In genomic region chr1:11272842-11273594, GRCh38 we compare ENCODE assay signal across 1 cellular context.
TF ChIP-seq lines count a peak whose summit lies in the region.

A gene with protein sequence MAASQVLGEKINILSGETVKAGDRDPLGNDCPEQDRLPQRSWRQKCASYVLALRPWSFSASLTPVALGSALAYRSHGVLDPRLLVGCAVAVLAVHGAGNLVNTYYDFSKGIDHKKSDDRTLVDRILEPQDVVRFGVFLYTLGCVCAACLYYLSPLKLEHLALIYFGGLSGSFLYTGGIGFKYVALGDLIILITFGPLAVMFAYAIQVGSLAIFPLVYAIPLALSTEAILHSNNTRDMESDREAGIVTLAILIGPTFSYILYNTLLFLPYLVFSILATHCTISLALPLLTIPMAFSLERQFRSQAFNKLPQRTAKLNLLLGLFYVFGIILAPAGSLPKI (plus strand): TSS chr1:11273198. CDS start chr1:11273532, 334 bp downstream.

TF ChIP-seq in K562, 482 proteins besides CTCF, POLR2A, EP300 and RAD21 (continued from another document and continues in another):
- peak in 1 of 2 experiments; percentile 41; a peak in 1 of 4 replicates for TF ChIP-seq BCLAF1 (IDR thresholded peaks at IDR 0.05; ENCODE audit: borderline replicate concordance in 1 of 2, control insufficient read depth in 1 of 2, low read depth in 2 of 2, low read length in 1 of 2)
- peak; percentile 53; the same call in 1 of the 2 replicates for TF ChIP-seq OTX1 (CRISPR knock-in tag; IDR thresholded peaks at IDR 0.05)
- peak; percentile 65 for TF ChIP-seq RBM22 (IDR thresholded peaks at IDR 0.05; ENCODE audit: low read depth, low read length, poor library complexity, severe bottlenecking)
- TF ChIP-seq CBFB (CRISPR knock-in tag; IDR thresholded peaks at IDR 0.05) = peak; percentile 36; the same call in 1 of the 2 replicates
- no peak; a peak in 1 of 4 replicates for TF ChIP-seq KDM4B (IDR thresholded peaks at IDR 0.05; ENCODE audit: borderline replicate concordance in 2 of 2, low read depth in 1 of 2)
- TF ChIP-seq, protein P1, sequence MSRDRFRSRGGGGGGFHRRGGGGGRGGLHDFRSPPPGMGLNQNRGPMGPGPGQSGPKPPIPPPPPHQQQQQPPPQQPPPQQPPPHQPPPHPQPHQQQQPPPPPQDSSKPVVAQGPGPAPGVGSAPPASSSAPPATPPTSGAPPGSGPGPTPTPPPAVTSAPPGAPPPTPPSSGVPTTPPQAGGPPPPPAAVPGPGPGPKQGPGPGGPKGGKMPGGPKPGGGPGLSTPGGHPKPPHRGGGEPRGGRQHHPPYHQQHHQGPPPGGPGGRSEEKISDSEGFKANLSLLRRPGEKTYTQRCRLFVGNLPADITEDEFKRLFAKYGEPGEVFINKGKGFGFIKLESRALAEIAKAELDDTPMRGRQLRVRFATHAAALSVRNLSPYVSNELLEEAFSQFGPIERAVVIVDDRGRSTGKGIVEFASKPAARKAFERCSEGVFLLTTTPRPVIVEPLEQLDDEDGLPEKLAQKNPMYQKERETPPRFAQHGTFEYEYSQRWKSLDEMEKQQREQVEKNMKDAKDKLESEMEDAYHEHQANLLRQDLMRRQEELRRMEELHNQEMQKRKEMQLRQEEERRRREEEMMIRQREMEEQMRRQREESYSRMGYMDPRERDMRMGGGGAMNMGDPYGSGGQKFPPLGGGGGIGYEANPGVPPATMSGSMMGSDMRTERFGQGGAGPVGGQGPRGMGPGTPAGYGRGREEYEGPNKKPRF (IDR thresholded peaks at IDR 0.05; ENCODE audit: low read depth, low read length) = no peak
- no peak for TF ChIP-seq ZNF668 (CRISPR knock-in tag; IDR thresholded peaks at IDR 0.05)
- TF ChIP-seq GABPA (tag; conservative IDR thresholded peaks at IDR 0.05; ENCODE audit: low read depth) = peak; percentile 95
- TF ChIP-seq CLOCK (CRISPR knock-in tag; IDR thresholded peaks at IDR 0.05; ENCODE audit: borderline replicate concordance) = no peak
- TF ChIP-seq, protein P2, sequence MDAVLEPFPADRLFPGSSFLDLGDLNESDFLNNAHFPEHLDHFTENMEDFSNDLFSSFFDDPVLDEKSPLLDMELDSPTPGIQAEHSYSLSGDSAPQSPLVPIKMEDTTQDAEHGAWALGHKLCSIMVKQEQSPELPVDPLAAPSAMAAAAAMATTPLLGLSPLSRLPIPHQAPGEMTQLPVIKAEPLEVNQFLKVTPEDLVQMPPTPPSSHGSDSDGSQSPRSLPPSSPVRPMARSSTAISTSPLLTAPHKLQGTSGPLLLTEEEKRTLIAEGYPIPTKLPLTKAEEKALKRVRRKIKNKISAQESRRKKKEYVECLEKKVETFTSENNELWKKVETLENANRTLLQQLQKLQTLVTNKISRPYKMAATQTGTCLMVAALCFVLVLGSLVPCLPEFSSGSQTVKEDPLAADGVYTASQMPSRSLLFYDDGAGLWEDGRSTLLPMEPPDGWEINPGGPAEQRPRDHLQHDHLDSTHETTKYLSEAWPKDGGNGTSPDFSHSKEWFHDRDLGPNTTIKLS (IDR thresholded peaks at IDR 0.05; ENCODE audit: borderline replicate concordance, low read depth) = peak; percentile 88
- peak; percentile 92 to 94 for TF ChIP-seq MAZ (CRISPR knock-in tag; conservative IDR thresholded peaks at IDR 0.05 in 1 of 2, IDR thresholded peaks at IDR 0.05 in 1 of 2)
- TF ChIP-seq, protein P3, sequence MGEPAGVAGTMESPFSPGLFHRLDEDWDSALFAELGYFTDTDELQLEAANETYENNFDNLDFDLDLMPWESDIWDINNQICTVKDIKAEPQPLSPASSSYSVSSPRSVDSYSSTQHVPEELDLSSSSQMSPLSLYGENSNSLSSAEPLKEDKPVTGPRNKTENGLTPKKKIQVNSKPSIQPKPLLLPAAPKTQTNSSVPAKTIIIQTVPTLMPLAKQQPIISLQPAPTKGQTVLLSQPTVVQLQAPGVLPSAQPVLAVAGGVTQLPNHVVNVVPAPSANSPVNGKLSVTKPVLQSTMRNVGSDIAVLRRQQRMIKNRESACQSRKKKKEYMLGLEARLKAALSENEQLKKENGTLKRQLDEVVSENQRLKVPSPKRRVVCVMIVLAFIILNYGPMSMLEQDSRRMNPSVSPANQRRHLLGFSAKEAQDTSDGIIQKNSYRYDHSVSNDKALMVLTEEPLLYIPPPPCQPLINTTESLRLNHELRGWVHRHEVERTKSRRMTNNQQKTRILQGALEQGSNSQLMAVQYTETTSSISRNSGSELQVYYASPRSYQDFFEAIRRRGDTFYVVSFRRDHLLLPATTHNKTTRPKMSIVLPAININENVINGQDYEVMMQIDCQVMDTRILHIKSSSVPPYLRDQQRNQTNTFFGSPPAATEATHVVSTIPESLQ (CRISPR knock-in tag; IDR thresholded peaks at IDR 0.05) = 0 out of 2 replicates have a peak, but pooled peaks have one; percentile 39
- peak; percentile 97 for TF ChIP-seq RBBP5 (IDR thresholded peaks at IDR 0.05; ENCODE audit: borderline replicate concordance, insufficient read depth, low read length, poor library complexity, severe bottlenecking)
- TF ChIP-seq PTRF (tag; IDR thresholded peaks at IDR 0.05) = no peak
- TF ChIP-seq TAF9B (IDR thresholded peaks at IDR 0.05; ENCODE audit: partially characterized antibody) = peak; percentile 100
- peak; percentile 81 for TF ChIP-seq PHB (CRISPR knock-in tag; IDR thresholded peaks at IDR 0.05)
- TF ChIP-seq SIN3A (IDR thresholded peaks at IDR 0.05; ENCODE audit: borderline replicate concordance in 2 of 2, control insufficient read depth in 1 of 2, low read depth in 2 of 2, low read length in 2 of 2) = peak; percentile 80 to 96
- no peak for TF ChIP-seq XRCC4 (IDR thresholded peaks at IDR 0.05; ENCODE audit: extremely low read depth, insufficient read depth, insufficient read length)
- TF ChIP-seq DIDO1 (tag; IDR thresholded peaks at IDR 0.05; ENCODE audit: low read depth) = peak; percentile 86
- TF ChIP-seq NCOA1 (IDR thresholded peaks at IDR 0.05; ENCODE audit: low read depth) = peak; percentile 97
- no peak for TF ChIP-seq ASH1L (IDR thresholded peaks at IDR 0.05; ENCODE audit: borderline replicate concordance, low read depth, partially characterized antibody)
- peak; percentile 67 for TF ChIP-seq NFIC (IDR thresholded peaks at IDR 0.05)
- TF ChIP-seq, protein P4, sequence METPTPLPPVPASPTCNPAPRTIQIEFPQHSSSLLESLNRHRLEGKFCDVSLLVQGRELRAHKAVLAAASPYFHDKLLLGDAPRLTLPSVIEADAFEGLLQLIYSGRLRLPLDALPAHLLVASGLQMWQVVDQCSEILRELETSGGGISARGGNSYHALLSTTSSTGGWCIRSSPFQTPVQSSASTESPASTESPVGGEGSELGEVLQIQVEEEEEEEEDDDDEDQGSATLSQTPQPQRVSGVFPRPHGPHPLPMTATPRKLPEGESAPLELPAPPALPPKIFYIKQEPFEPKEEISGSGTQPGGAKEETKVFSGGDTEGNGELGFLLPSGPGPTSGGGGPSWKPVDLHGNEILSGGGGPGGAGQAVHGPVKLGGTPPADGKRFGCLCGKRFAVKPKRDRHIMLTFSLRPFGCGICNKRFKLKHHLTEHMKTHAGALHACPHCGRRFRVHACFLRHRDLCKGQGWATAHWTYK (CRISPR knock-in tag; IDR thresholded peaks at IDR 0.05) = peak; percentile 90
- no peak for TF ChIP-seq FOXK1 (CRISPR knock-in tag; IDR thresholded peaks at IDR 0.05; ENCODE audit: borderline replicate concordance)
- peak; percentile 99 for TF ChIP-seq MYC (IDR thresholded peaks at IDR 0.05; ENCODE audit: low read depth, low read length)
- TF ChIP-seq MYC (CRISPR knock-in tag; IDR thresholded peaks at IDR 0.05; ENCODE audit: borderline replicate concordance, low read depth) = peak; percentile 98
- peak; percentile 64; the same call in 1 of the 2 replicates for TF ChIP-seq ZBTB7A (IDR thresholded peaks at IDR 0.05; ENCODE audit: borderline replicate concordance, control insufficient read depth, low read depth, low read length)
- peak; percentile 87 for TF ChIP-seq CXXC5 (CRISPR knock-in tag; IDR thresholded peaks at IDR 0.05)
- peak; percentile 84 for TF ChIP-seq KLF13 (tag; IDR thresholded peaks at IDR 0.05; ENCODE audit: borderline replicate concordance, low read depth)
- TF ChIP-seq POLR2G (IDR thresholded peaks at IDR 0.05; ENCODE audit: low read depth, low read length) = peak; percentile 95
- TF ChIP-seq, protein P5, sequence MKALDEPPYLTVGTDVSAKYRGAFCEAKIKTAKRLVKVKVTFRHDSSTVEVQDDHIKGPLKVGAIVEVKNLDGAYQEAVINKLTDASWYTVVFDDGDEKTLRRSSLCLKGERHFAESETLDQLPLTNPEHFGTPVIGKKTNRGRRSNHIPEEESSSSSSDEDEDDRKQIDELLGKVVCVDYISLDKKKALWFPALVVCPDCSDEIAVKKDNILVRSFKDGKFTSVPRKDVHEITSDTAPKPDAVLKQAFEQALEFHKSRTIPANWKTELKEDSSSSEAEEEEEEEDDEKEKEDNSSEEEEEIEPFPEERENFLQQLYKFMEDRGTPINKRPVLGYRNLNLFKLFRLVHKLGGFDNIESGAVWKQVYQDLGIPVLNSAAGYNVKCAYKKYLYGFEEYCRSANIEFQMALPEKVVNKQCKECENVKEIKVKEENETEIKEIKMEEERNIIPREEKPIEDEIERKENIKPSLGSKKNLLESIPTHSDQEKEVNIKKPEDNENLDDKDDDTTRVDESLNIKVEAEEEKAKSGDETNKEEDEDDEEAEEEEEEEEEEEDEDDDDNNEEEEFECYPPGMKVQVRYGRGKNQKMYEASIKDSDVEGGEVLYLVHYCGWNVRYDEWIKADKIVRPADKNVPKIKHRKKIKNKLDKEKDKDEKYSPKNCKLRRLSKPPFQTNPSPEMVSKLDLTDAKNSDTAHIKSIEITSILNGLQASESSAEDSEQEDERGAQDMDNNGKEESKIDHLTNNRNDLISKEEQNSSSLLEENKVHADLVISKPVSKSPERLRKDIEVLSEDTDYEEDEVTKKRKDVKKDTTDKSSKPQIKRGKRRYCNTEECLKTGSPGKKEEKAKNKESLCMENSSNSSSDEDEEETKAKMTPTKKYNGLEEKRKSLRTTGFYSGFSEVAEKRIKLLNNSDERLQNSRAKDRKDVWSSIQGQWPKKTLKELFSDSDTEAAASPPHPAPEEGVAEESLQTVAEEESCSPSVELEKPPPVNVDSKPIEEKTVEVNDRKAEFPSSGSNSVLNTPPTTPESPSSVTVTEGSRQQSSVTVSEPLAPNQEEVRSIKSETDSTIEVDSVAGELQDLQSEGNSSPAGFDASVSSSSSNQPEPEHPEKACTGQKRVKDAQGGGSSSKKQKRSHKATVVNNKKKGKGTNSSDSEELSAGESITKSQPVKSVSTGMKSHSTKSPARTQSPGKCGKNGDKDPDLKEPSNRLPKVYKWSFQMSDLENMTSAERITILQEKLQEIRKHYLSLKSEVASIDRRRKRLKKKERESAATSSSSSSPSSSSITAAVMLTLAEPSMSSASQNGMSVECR (CRISPR knock-in tag; IDR thresholded peaks at IDR 0.05) = peak; percentile 97
- no peak for TF ChIP-seq IFI16 (CRISPR knock-in tag; IDR thresholded peaks at IDR 0.05)
- TF ChIP-seq KLF10 (CRISPR knock-in tag; IDR thresholded peaks at IDR 0.05) = peak; percentile 30; the same call in 1 of the 2 replicates
- TF ChIP-seq FOXM1 (IDR thresholded peaks at IDR 0.05; ENCODE audit: low read depth) = no peak
- TF ChIP-seq FOXM1 (CRISPR knock-in tag; IDR thresholded peaks at IDR 0.05; ENCODE audit: low read depth) = no peak; the same call in 1 of the 2 replicates
- no peak for TF ChIP-seq MEF2A (IDR thresholded peaks at IDR 0.05; ENCODE audit: control insufficient read depth, low read depth, low read length)
- TF ChIP-seq STAT6 (CRISPR knock-in tag; IDR thresholded peaks at IDR 0.05) = 0 out of 2 replicates have a peak, but pooled peaks have one; percentile 67
